ENCODE assay signal across 8 cellular contexts in the genomic region with DNA sequence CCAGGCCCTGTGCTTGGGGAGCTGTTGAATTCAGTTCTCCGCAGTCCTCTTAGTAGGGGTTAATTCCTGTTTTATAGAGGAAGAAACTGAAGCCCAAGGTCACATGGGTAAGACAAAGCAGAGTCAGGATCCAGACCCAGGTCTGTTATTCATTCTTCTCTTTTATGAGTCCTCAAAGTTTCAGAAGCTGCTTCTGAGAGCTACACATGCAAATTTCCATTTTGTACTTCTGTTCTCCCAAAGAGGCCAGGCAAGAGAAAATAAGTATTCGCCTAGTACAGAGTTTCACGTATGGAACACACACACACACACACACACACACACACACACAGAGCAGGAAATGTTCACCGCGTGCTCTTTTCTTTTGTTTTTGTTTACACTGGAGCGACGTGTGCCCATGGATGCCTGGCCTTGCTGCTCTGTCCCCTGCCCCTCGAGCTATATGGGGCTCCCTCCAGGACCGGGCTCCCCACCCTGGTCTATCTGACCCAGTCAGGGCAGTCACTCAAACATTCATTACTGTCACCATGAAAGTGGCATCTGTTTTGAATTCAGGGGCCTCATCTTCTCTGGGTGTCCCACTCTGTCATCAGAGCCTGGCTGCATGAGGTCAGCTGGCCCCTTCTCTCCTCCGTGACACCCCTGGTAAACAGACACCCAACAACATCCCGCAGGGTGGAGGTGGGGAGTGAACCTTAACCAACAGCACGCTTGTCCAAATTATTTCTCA.
DNase-seq lines count a peak whose midpoint lies in the region; ATAC-seq, FAIRE-seq and TF ChIP-seq lines count a peak whose summit lies in the region.

No MANE protein-coding gene starts in this region.

- peaks cover 3% of the 10 kb centered on the region for H3K36me3 Mint-ChIP-seq in activated B cell treated with CpG ODN at 0.5 μM for 24 hours (ENCODE audit: low read depth)
- no peaks in the 10 kb centered on the region for H3K36me3 Mint-ChIP-seq in T-cell

- H3K4me1 ChIP-seq in parathyroid adenoma = peaks cover 24% of the 10 kb centered on the region

- intact Hi-C loops in left ventricle myocardium superior (cut with micrococcal nuclease) (no loop called here), Right ventricle myocardium inferior (cut with DNase I) (no loop called here), activated B cell treated with CpG ODN at 0.5 μM for 24 hours (cut with micrococcal nuclease) (loop anchor here (1.0 to 5.0 kb wide), 4 partner anchors 16 to 440 kb away; no protein-coding TSS in a partner anchor)

- POLR2A ChIA-PET in activated B cell treated with CpG ODN at 0.5 μM for 24 hours (lab: Charles Lee) (interaction anchor here (0.6 to 4.0 kb wide), 14 partner anchors 11 to 439 kb away, joined by 3 to 32 read pairs (median 4); no protein-coding TSS in a partner anchor), HEK293T (lab: Yijun Ruan, JAX) (interaction anchor here (1.1 kb wide), 1 partner anchor 10 kb away, joined by 3 read pairs; no protein-coding TSS in a partner anchor), T-cell (lab: Charles Lee) (no interaction called here)

- no peaks in the 10 kb centered on the region for H3K27me3 Mint-ChIP-seq in activated B cell treated with CpG ODN at 0.5 μM for 24 hours
- peaks cover 0 to 1% of the 10 kb centered on the region in 2 donors for H3K27me3 Mint-ChIP-seq in T-cell

- CTCF ChIA-PET in activated B cell treated with CpG ODN at 0.5 μM for 24 hours (lab: Charles Lee) = interaction anchor here (0.5 to 2.8 kb wide), 3 partner anchors 17 to 321 kb away, joined by 3 to 11 read pairs (median 5); no protein-coding TSS in a partner anchor
- CTCF ChIA-PET in HEK293T (lab: Yijun Ruan, JAX) = no interaction called here
- CTCF ChIA-PET in T-cell (lab: Charles Lee) = no interaction called here

- H3K27ac Mint-ChIP-seq in activated B cell treated with CpG ODN at 0.5 μM for 24 hours = peak overlapping the region; percentile 87
- H3K27ac Mint-ChIP-seq in T-cell = no peak overlapping the region

- no peak overlapping the region for H3K4me2 ChIP-seq in parathyroid adenoma (ENCODE audit: low read length)

- H3K27me3 ChIP-seq in parathyroid adenoma (ENCODE audit: control insufficient read depth, insufficient read depth, low read length) = no peaks in the 10 kb centered on the region

- H3K4me3 Mint-ChIP-seq in activated B cell treated with CpG ODN at 0.5 μM for 24 hours (peak overlapping the region; percentile 64), T-cell (no peak overlapping the region)

- no peak for FAIRE-seq in D721Med (lab: Jason Lieb, UNC)

- DNase-seq in left ventricle myocardium superior = no peak
- DNase-seq in Right ventricle myocardium inferior (ENCODE audit: missing footprints) = no peak
- no peak for DNase-seq in activated B cell treated with CpG ODN at 0.5 μM for 24 hours
- DNase-seq in HEK293T (ENCODE audit: extremely low spot score) = no peak
- DNase-seq in D721Med (ENCODE audit: insufficient read length, low spot score) = no peak
- DNase-seq in T-cell = no peak

- no peak overlapping the region for H3K9ac ChIP-seq in parathyroid adenoma

- ATAC-seq in left ventricle myocardium superior (peak; percentile 13), Right ventricle myocardium inferior (no peak), HG03066 (IDR thresholded peaks at IDR 0.05; ENCODE audit: low read depth, unreplicated experiment) (peak; percentile 90), activated B cell treated with CpG ODN at 0.5 μM for 24 hours (ENCODE audit: low read depth) (peak; percentile 81), T-cell (replicated peaks in 1 of 4) (no peak)

- H3K9me3 Mint-ChIP-seq in activated B cell treated with CpG ODN at 0.5 μM for 24 hours = no peaks in the 10 kb centered on the region
- H3K9me3 Mint-ChIP-seq in T-cell = no peaks in the 10 kb centered on the region

- peaks cover 20% of the 10 kb centered on the region for H3K79me2 ChIP-seq in parathyroid adenoma

- H3K4me3 ChIP-seq in parathyroid adenoma (ENCODE audit: low read depth, low read length) = no peak overlapping the region

- H3K9me3 ChIP-seq in parathyroid adenoma (ENCODE audit: control insufficient read depth, low read length) = no peaks in the 10 kb centered on the region

- H3K4me1 Mint-ChIP-seq in activated B cell treated with CpG ODN at 0.5 μM for 24 hours (peaks cover 70% of the 10 kb centered on the region), T-cell (peaks cover 0 to 21% (median 20%) of the 10 kb centered on the region in 3 donors)

- no peaks in the 10 kb centered on the region for H3K36me3 ChIP-seq in parathyroid adenoma (ENCODE audit: control insufficient read depth, insufficient read depth, low read length)

- peak overlapping the region; percentile 17 for H3K27ac ChIP-seq in parathyroid adenoma

- H2AFZ ChIP-seq in parathyroid adenoma = peak overlapping the region; percentile 48

- no peak for TF ChIP-seq CTCF in activated B cell treated with CpG ODN at 0.5 μM for 24 hours (IDR thresholded peaks at IDR 0.05)
- TF ChIP-seq CTCF in parathyroid adenoma (IDR thresholded peaks at IDR 0.05) = no peak
- no peak for TF ChIP-seq CTCF in D721Med (IDR thresholded peaks at IDR 0.05; ENCODE audit: insufficient read depth, missing control alignments)

TF ChIP-seq in HEK293T, 16 proteins besides CTCF, POLR2A, EP300 and RAD21:
- no peak for TF ChIP-seq HDGF (IDR thresholded peaks at IDR 0.05; ENCODE audit: borderline replicate concordance)
- no peak for TF ChIP-seq LEF1 (IDR thresholded peaks at IDR 0.05; ENCODE audit: borderline replicate concordance)
- TF ChIP-seq FOXM1 (IDR thresholded peaks at IDR 0.05; ENCODE audit: borderline replicate concordance) = no peak
- no peak for TF ChIP-seq FOXA1 (IDR thresholded peaks at IDR 0.05)
- TF ChIP-seq FOXK2 (IDR thresholded peaks at IDR 0.05) = no peak
- TF ChIP-seq SP1 (IDR thresholded peaks at IDR 0.05) = no peak

Comparison
In these comparisons a context has a peak if more than half of its experiments do, and no peak if none do; other contexts are left out.
1. ATAC-seq: peak in left ventricle myocardium superior (single experiment), HG03066 (single experiment) and activated B cell treated with CpG ODN at 0.5 μM for 24 hours (single experiment); none in Right ventricle myocardium inferior (single experiment) and T-cell (0 of 4).
2. POLR2A ChIA-PET loops: an anchor here in activated B cell treated with CpG ODN at 0.5 μM for 24 hours (0.6 to 4.0 kb wide) and HEK293T (1.1 kb wide); none called in T-cell.